8 cellular contexts compared by ENCODE assay signal in genomic region chr7:66682350-66683093, GRCh38. TPM values are rescaled to one million over a fixed set of nuclear protein-coding genes. Genes with fewer than 3 reads are reported as not detected.
DNase-seq lines count a peak whose midpoint lies in the region; ATAC-seq, FAIRE-seq and TF ChIP-seq lines count a peak whose summit lies in the region.

No MANE protein-coding gene starts in this region.

- H3K27ac Mint-ChIP-seq in IgD-negative memory B cell, result peak overlapping the region in 2 of 3 donors; percentile 81 to 98

- H3K9me3 ChIP-seq in GM12878 (replicated peaks; ENCODE audit: control insufficient read depth, insufficient read depth, low read length) (no peaks in the 10 kb centered on the region), stomach (no peaks in the 10 kb centered on the region)

- TF ChIP-seq POLR2A in GM12878 (IDR thresholded peaks at IDR 0.05; ENCODE audit: low read depth, low read length) (no peak), stomach (IDR thresholded peaks at IDR 0.05) (no peak)

- no peaks in the 10 kb centered on the region for H3K27me3 Mint-ChIP-seq in IgD-negative memory B cell

- no peak for TF ChIP-seq RAD21 in GM12878 (IDR thresholded peaks at IDR 0.05; ENCODE audit: insufficient read depth, low read depth, low read length)

- in situ Hi-C loops in GM12878 (cut with MboI), result no loop called here

- H3K4me3 ChIP-seq in GM12878 (peak overlapping the region; percentile 93), kidney epithelial cell (ENCODE audit: low read depth, low read length) (peak overlapping the region; percentile 99), stomach (peak overlapping the region; percentile 73 to 89 (median 85))

- ATAC-seq in GM21447 (IDR thresholded peaks at IDR 0.05; ENCODE audit: unreplicated experiment), result peak; percentile 19
- ATAC-seq in GM12878, result peak; percentile 52

- H4K20me1 ChIP-seq in GM12878 (ENCODE audit: control insufficient read depth, insufficient read depth), result no peaks in the 10 kb centered on the region

- TF ChIP-seq CTCF in GM12878 (IDR thresholded peaks at IDR 0.05 in 2 of 3, conservative IDR thresholded peaks at IDR 0.05 in 1 of 3; ENCODE audit: control insufficient read depth in 2 of 3, extremely low read depth in 1 of 3, insufficient read depth in 1 of 3, low read depth in 3 of 3, low read length in 3 of 3) (no peak), kidney epithelial cell (IDR thresholded peaks at IDR 0.05; ENCODE audit: insufficient read depth, low read length, poor library complexity, severe bottlenecking) (no peak), stomach (IDR thresholded peaks at IDR 0.05) (no peak)

- RAD21 ChIA-PET in GM12878 (lab: Charles Lee; ENCODE audit: unreplicated experiment), result interaction anchor here (1.3 kb wide), 1 partner anchor 55 kb away, joined by 4 read pairs; no protein-coding TSS in a partner anchor

- BruUV-seq in GM12878 (replicated peaks; lab: Mats Ljungman, UMichigan), result no TSS peak

- H3K9ac ChIP-seq in GM12878 (ENCODE audit: control insufficient read depth, insufficient read depth, low read length), result peak overlapping the region; percentile 59

- CTCF ChIA-PET in GM12878 (lab: Yijun Ruan, JAX), result interaction anchor here (0.6 kb wide), 1 partner anchor 39 kb away, joined by 3 read pairs; no protein-coding TSS in a partner anchor

- FAIRE-seq in GM12878 (lab: Jason Lieb, UNC), result no peak

- peak overlapping the region; percentile 87 to 96 (median 94) for H3K4me3 Mint-ChIP-seq in IgD-negative memory B cell

- TF ChIP-seq EP300 in GM12878 (IDR thresholded peaks at IDR 0.05; ENCODE audit: borderline replicate concordance in 1 of 2, control insufficient read depth in 1 of 2, low read depth in 2 of 2, low read length in 2 of 2) (no peak), stomach (IDR thresholded peaks at IDR 0.05) (no peak)

- POLR2A ChIA-PET in GM12878 (lab: Charles Lee), result interaction anchor here (0.6 to 0.7 kb wide), 2 partner anchors 23 to 90 kb away, joined by 3 to 4 read pairs; no protein-coding TSS in a partner anchor

- H2AFZ ChIP-seq in GM12878 (ENCODE audit: control insufficient read depth, low read depth, low read length), result peak overlapping the region; percentile 75

- H3K36me3 Mint-ChIP-seq in IgD-negative memory B cell, result peaks cover 2% of the 10 kb centered on the region

- H3K9me3 Mint-ChIP-seq in IgD-negative memory B cell, result no peaks in the 10 kb centered on the region

- H3K27ac ChIP-seq in GM12878 (ENCODE audit: control insufficient read depth, insufficient read depth) (peak overlapping the region; percentile 51; the same call in 1 of the 2 replicates), stomach (peak overlapping the region; percentile 96 to 99 (median 98))

- H3K4me2 ChIP-seq in GM12878 (ENCODE audit: control insufficient read depth, insufficient read depth), result peak overlapping the region; percentile 84

- H3K36me3 ChIP-seq in GM12878 (ENCODE audit: control insufficient read depth in 2 of 2, insufficient read depth in 2 of 2, low read length in 1 of 2) (no peaks in the 10 kb centered on the region), kidney epithelial cell (ENCODE audit: control insufficient read depth, insufficient read depth, low read length) (no peaks in the 10 kb centered on the region), stomach (no peaks in the 10 kb centered on the region)

- peaks cover 22% of the 10 kb centered on the region for H3K79me2 ChIP-seq in GM12878 (ENCODE audit: control insufficient read depth, insufficient read depth, low read length)

- intact Hi-C loops in GM12878 (cut with micrococcal nuclease; ENCODE audit: unreplicated experiment) (no loop called here), stomach (cut with DNase I; ENCODE audit: low total_unique reads) (no loop called here)

- peaks cover 19 to 26% (median 25%) of the 10 kb centered on the region in 3 donors for H3K4me1 Mint-ChIP-seq in IgD-negative memory B cell

- no peaks in the 10 kb centered on the region for H3K27me3 ChIP-seq in GM12878 (replicated peaks in 1 of 2; ENCODE audit: control insufficient read depth in 2 of 2, insufficient read depth in 2 of 2, low read length in 1 of 2)
- no peaks in the 10 kb centered on the region for H3K27me3 ChIP-seq in kidney epithelial cell (ENCODE audit: control insufficient read depth, insufficient read depth, low read length)
- H3K27me3 ChIP-seq in stomach, result no peaks in the 10 kb centered on the region

- H3K4me1 ChIP-seq in GM12878 (ENCODE audit: control insufficient read depth, insufficient read depth, low read length), result peaks cover 12% of the 10 kb centered on the region
- H3K4me1 ChIP-seq in stomach, result peaks cover 17 to 57% (median 33%) of the 10 kb centered on the region in 4 donors

- 3% methylated on average over 65 of the region's 66 CpGs for WGBS in GM12878 (ENCODE audit: insufficient coverage, insufficient replicate concordance, low lambda C conversion rate, missing lambda C conversion rate)
- 1 to 7% (median 2%) methylated on average over 15 to 66 of the region's 66 CpGs for WGBS in stomach, 5 donors

- DNase-seq in ELR (ENCODE audit: low read depth) (peak; percentile 67), GM12878 (ENCODE audit: low read depth, low spot score) (no peak), kidney epithelial cell (ENCODE audit: low read depth) (no peak), stomach (peak; percentile 43), GM19240 (ENCODE audit: insufficient read length, low spot score) (no peak)
- DNase-seq in NK-92 treated with Interleukin-12 subunit alpha and Interleukin-12 subunit beta, amount 100 ng/mL, for 24 hours (lab: John Stamatoyannopoulos, UW), result no peak

- SMC1A ChIA-PET in GM12878 (lab: Charles Lee; ENCODE audit: uncharacterized antibody, unreplicated experiment), result no interaction called here

TF ChIP-seq in GM12878, 131 proteins besides CTCF, POLR2A, EP300 and RAD21 (continues in another document):
- peak; percentile 60 for TF ChIP-seq NR2F1 (conservative IDR thresholded peaks at IDR 0.05)
- TF ChIP-seq NKRF (conservative IDR thresholded peaks at IDR 0.05), result peak; percentile 53
- TF ChIP-seq DPF2 (IDR thresholded peaks at IDR 0.05), result 0 out of 2 replicates have a peak, but pooled peaks have one; percentile 71
- no peak for TF ChIP-seq POLR2AphosphoS2 (IDR thresholded peaks at IDR 0.05; ENCODE audit: low read depth, low read length)
- 0 out of 2 replicates have a peak, but pooled peaks have one; percentile 5 for TF ChIP-seq RUNX3 (IDR thresholded peaks at IDR 0.05; ENCODE audit: low read length)

RNA-seq across cellular contexts. Expression of gene KCTD7, which starts 53.8 kb away (rescaled TPM):
- polyA plus RNA-seq in IgD-negative memory B cell (15.7 TPM), GM12878 (2011; rRNA removed) (17.9 and 18.0 TPM in 2 replicates), GM12878 (2014; fragmentation: Illumina TruSeq; extraction: Trizol) (11.0 TPM in 2 replicates), GM12878 (2014; fragmentation: Nextera tagmentation; extraction: Ambion mirVana) (1 to 10 TPM; 1.6 TPM), GM12878 (2014; rRNA removed) (17.6 and 17.7 TPM in 2 replicates), GM12878 (2016; fragmentation: Nextera tagmentation; extraction: Ambion mirVana) (1 to 10 TPM; 5.6 TPM), stomach (1 to 10 TPM; 2.7 to 5.0 (median 4.0) TPM)
- 50.6 and 62.4 TPM in 2 replicates for total RNA-seq in GM12878 (2013; cell fraction: nucleolus; rRNA removed)
- total RNA-seq in GM12878 (2014; rRNA removed) (7.7 and 10.2 TPM in 2 replicates), GM12878 (2014; rRNA removed; fragmentation: Illumina TruSeq; extraction: Trizol) (8.4 and 8.5 TPM in 2 replicates), GM12878 (2021) (9.7 and 11.1 TPM in 2 replicates), kidney epithelial cell (6.7 and 9.0 TPM in 2 replicates), stomach (10 to 100 TPM in 2 of 5 donors, 1 to 10 TPM in 3; 1.7 to 17.5 (median 7.4) TPM)
- 5.5 TPM for polyA plus RNA-seq in GM12878 (2011; ENCODE audit: low read depth)
- 19.5 and 21.1 TPM in 2 replicates for polyA plus RNA-seq in GM12878 (2011; cell fraction: cytosol; rRNA removed)
- polyA plus RNA-seq in GM12878 (2011; cell fraction: nucleus; rRNA removed), result 50.5 and 51.7 TPM in 2 replicates
- 7.9 and 10.8 TPM in 2 replicates for polyA plus RNA-seq in GM12878 (2012)
- polyA minus RNA-seq in GM12878 (2011; rRNA and poly(A)+ RNA removed), result 11.1 and 18.1 TPM in 2 replicates
- 2.5 and 3.6 TPM in 2 replicates for polyA minus RNA-seq in GM12878 (2011; cell fraction: cytosol; rRNA and poly(A)+ RNA removed)
- polyA minus RNA-seq in GM12878 (2011; cell fraction: nucleus; rRNA and poly(A)+ RNA removed), result 10.9 and 12.2 TPM in 2 replicates

RNA-seq across cellular contexts. Expression of gene RABGEF1, which starts 58.0 kb away (rescaled TPM):
- 26.8 TPM for polyA plus RNA-seq in IgD-negative memory B cell
- total RNA-seq in GM12878 (2013; cell fraction: nucleolus; rRNA removed), result 30.4 and 38.8 TPM in 2 replicates
- total RNA-seq in GM12878 (2014; rRNA removed), result 21.0 and 26.4 TPM in 2 replicates
- total RNA-seq in GM12878 (2014; rRNA removed; fragmentation: Illumina TruSeq; extraction: Trizol), result 24.8 and 27.5 TPM in 2 replicates
- 26.2 and 27.5 TPM in 2 replicates for total RNA-seq in GM12878 (2021)
- polyA plus RNA-seq in GM12878 (2011; ENCODE audit: low read depth), result 14.7 TPM
- polyA plus RNA-seq in GM12878 (2011; rRNA removed), result 33.0 and 36.4 TPM in 2 replicates
- polyA plus RNA-seq in GM12878 (2011; cell fraction: cytosol; rRNA removed), result 28.5 and 31.7 TPM in 2 replicates
- polyA plus RNA-seq in GM12878 (2011; cell fraction: nucleus; rRNA removed), result 20.5 and 20.6 TPM in 2 replicates
- polyA plus RNA-seq in GM12878 (2012), result 17.2 and 23.6 TPM in 2 replicates
- 36.4 and 45.7 TPM in 2 replicates for polyA plus RNA-seq in GM12878 (2014; fragmentation: Illumina TruSeq; extraction: Trizol)
- 10 to 100 TPM; 10.2 to 11.8 TPM for polyA plus RNA-seq in GM12878 (2014; fragmentation: Nextera tagmentation; extraction: Ambion mirVana)
- polyA plus RNA-seq in GM12878 (2014; rRNA removed), result 18.2 and 21.4 TPM in 2 replicates
- polyA plus RNA-seq in GM12878 (2016; fragmentation: Nextera tagmentation; extraction: Ambion mirVana), result 10 to 100 TPM; 24.7 to 31.2 TPM
- 46.2 and 47.7 TPM in 2 replicates for polyA minus RNA-seq in GM12878 (2011; rRNA and poly(A)+ RNA removed)
- polyA minus RNA-seq in GM12878 (2011; cell fraction: cytosol; rRNA and poly(A)+ RNA removed), result 13.4 and 14.0 TPM in 2 replicates
- polyA minus RNA-seq in GM12878 (2011; cell fraction: nucleus; rRNA and poly(A)+ RNA removed), result 6.5 and 12.0 TPM in 2 replicates
- 20.6 and 23.2 TPM in 2 replicates for total RNA-seq in kidney epithelial cell
- 10 to 100 TPM; 12.2 to 61.6 (median 26.8) TPM for total RNA-seq in stomach
- 10 to 100 TPM; 10.1 to 16.2 (median 10.8) TPM for polyA plus RNA-seq in stomach

Comparison
In these comparisons a context has a peak if more than half of its experiments do, and no peak if none do; other contexts are left out.
1. DNase-seq: peak in ELR (single experiment) and stomach (single experiment); none in GM12878 (single experiment), kidney epithelial cell (single experiment), GM19240 (single experiment) and NK-92 treated with Interleukin-12 subunit alpha and Interleukin-12 subunit beta, amount 100 ng/mL, for 24 hours (single experiment).
2. Peak in every context shown above with its lines, with median percentiles within 50 percentile points of each other: H3K4me3 ChIP-seq.